20 cellular contexts compared by ENCODE assay signal in genomic region chr1:181501612-181502011, GRCh38. TPM values are rescaled to one million over a fixed set of nuclear protein-coding genes. Genes with fewer than 3 reads are reported as not detected.
DNase-seq lines count a peak whose midpoint lies in the region; ATAC-seq, FAIRE-seq and TF ChIP-seq lines count a peak whose summit lies in the region.
"Had no signal": no experiment of that assay in that cellular context is flagged by ENCODE, and none has a peak within 500 bp of the region (broad histone marks: within the 10 kb centered on the region; RNA-seq: fewer than 3 reads in every experiment).

No MANE protein-coding gene starts in this region.

- no peaks in the 10 kb centered on the region for H3K36me3 Mint-ChIP-seq in neural progenitor cell
- H3K36me3 Mint-ChIP-seq in naive thymus-derived CD4-positive, alpha-beta T cell, result no peaks in the 10 kb centered on the region

- no peaks in the 10 kb centered on the region for H3K9me1 ChIP-seq in K562 (ENCODE audit: control insufficient read depth, insufficient read depth, low read length)

- H3K4me2 ChIP-seq in K562 (ENCODE audit: insufficient read depth, low read length) (no peak overlapping the region), neural progenitor cell (peak overlapping the region; percentile 22)

- H3K4me1 Mint-ChIP-seq in neural progenitor cell, result peaks cover 8% of the 10 kb centered on the region
- peaks cover 0 to 7% (median 0%) of the 10 kb centered on the region in 7 donors for H3K4me1 Mint-ChIP-seq in naive thymus-derived CD4-positive, alpha-beta T cell

- intact Hi-C loops in K562 (cut with micrococcal nuclease), result no loop called here
- intact Hi-C loops in naive thymus-derived CD4-positive, alpha-beta T cell (cut with micrococcal nuclease), result no loop called here

- H3K9me3 ChIP-seq in K562 (replicated peaks; ENCODE audit: control insufficient read depth, insufficient read depth, low read depth, low read length) (no peaks in the 10 kb centered on the region), neural progenitor cell (ENCODE audit: low read depth) (no peaks in the 10 kb centered on the region), MG63 (no peaks in the 10 kb centered on the region)
- H3K9me3 ChIP-seq in naive thymus-derived CD4-positive, alpha-beta T cell (ENCODE audit: control insufficient read depth in 2 of 3, low read length in 3 of 3), result no peaks in the 10 kb centered on the region

- H3K36me3 ChIP-seq in K562 (ENCODE audit: control insufficient read depth, insufficient read depth, low read length), result no peaks in the 10 kb centered on the region
- H3K36me3 ChIP-seq in neural progenitor cell, result no peaks in the 10 kb centered on the region
- H3K36me3 ChIP-seq in naive thymus-derived CD4-positive, alpha-beta T cell (ENCODE audit: control insufficient read depth in 2 of 3, insufficient read depth in 3 of 3, low read length in 3 of 3), result no peaks in the 10 kb centered on the region
- no peaks in the 10 kb centered on the region for H3K36me3 ChIP-seq in MG63

- no peak for FAIRE-seq in K562 (lab: Jason Lieb, UNC)
- FAIRE-seq: G401.6, GM12892, H54 had no signal

- ATAC-seq in K562, result no peak
- no peak for ATAC-seq in naive thymus-derived CD4-positive, alpha-beta T cell
- ATAC-seq: HCT116 had no signal

- H3K27me3 ChIP-seq in K562 (ENCODE audit: control insufficient read depth in 2 of 2, insufficient read depth in 2 of 2, low read length in 2 of 2), result no peaks in the 10 kb centered on the region
- no peaks in the 10 kb centered on the region for H3K27me3 ChIP-seq in neural progenitor cell
- H3K27me3 ChIP-seq in naive thymus-derived CD4-positive, alpha-beta T cell (ENCODE audit: control insufficient read depth in 2 of 2, insufficient read depth in 2 of 2, low read length in 2 of 2), result no peaks in the 10 kb centered on the region
- peaks cover 4% of the 10 kb centered on the region; the same call in 1 of the 2 replicates for H3K27me3 ChIP-seq in MG63

- H3K4me1 ChIP-seq in K562 (replicated peaks in 1 of 2; ENCODE audit: control insufficient read depth in 2 of 2, insufficient read depth in 2 of 2, low read length in 2 of 2), result no peaks in the 10 kb centered on the region
- peaks cover 13% of the 10 kb centered on the region for H3K4me1 ChIP-seq in neural progenitor cell
- H3K4me1 ChIP-seq in naive thymus-derived CD4-positive, alpha-beta T cell (ENCODE audit: control insufficient read depth in 2 of 2, insufficient read depth in 2 of 2, low read length in 2 of 2), result no peaks in the 10 kb centered on the region

- H3K4me3 ChIP-seq in K562 (no peak overlapping the region), neural progenitor cell (no peak overlapping the region), MG63 (no peak overlapping the region)
- no peak overlapping the region for H3K4me3 ChIP-seq in naive thymus-derived CD4-positive, alpha-beta T cell (ENCODE audit: low read length)

- H3K27me3 Mint-ChIP-seq in neural progenitor cell (ENCODE audit: insufficient read depth, low read depth), result peaks cover 6% of the 10 kb centered on the region
- H3K27me3 Mint-ChIP-seq in naive thymus-derived CD4-positive, alpha-beta T cell, result peaks cover 9 to 32% (median 29%) of the 10 kb centered on the region in 5 donors

- peaks cover 8% of the 10 kb centered on the region for H3F3A ChIP-seq in neural progenitor cell (ENCODE audit: low read depth)

- no peak for TF ChIP-seq POLR2A in K562 (conservative IDR thresholded peaks at IDR 0.05)

- TF ChIP-seq EP300 in K562 (IDR thresholded peaks at IDR 0.05; ENCODE audit: low read length), result no peak

- no peak overlapping the region for H3K4me3 Mint-ChIP-seq in neural progenitor cell
- H3K4me3 Mint-ChIP-seq in naive thymus-derived CD4-positive, alpha-beta T cell, result no peak overlapping the region
- H3K4me3 Mint-ChIP-seq: B cell; CD4-positive, alpha-beta T cell had no signal

- in situ Hi-C loops in K562 (cut with MboI), result no loop called here

- H3K9ac ChIP-seq in K562 (ENCODE audit: insufficient read depth in 1 of 2, low read depth in 2 of 2, low read length in 2 of 2) (no peak overlapping the region), neural progenitor cell (no peak overlapping the region)

- H4K20me1 ChIP-seq in K562 (replicated peaks; ENCODE audit: control insufficient read depth, insufficient read depth, low read length) (no peaks in the 10 kb centered on the region), neural progenitor cell (ENCODE audit: low read depth) (no peaks in the 10 kb centered on the region)

- no peak for TF ChIP-seq RAD21 in K562 (CRISPR knock-in tag; conservative IDR thresholded peaks at IDR 0.05 in 1 of 2, IDR thresholded peaks at IDR 0.05 in 1 of 2)

- no peak overlapping the region for H3K27ac Mint-ChIP-seq in neural progenitor cell
- no peak overlapping the region for H3K27ac Mint-ChIP-seq in naive thymus-derived CD4-positive, alpha-beta T cell
- H3K27ac Mint-ChIP-seq: B cell; CD4-positive, alpha-beta T cell had no signal

- H2AFZ ChIP-seq in K562 (ENCODE audit: low read depth, low read length) (no peak overlapping the region), neural progenitor cell (replicated peaks) (no peak overlapping the region)

- H3K27ac ChIP-seq in K562 (ENCODE audit: extremely low read depth, low read depth, low read length) (no peak overlapping the region), neural progenitor cell (no peak overlapping the region)
- H3K27ac ChIP-seq in naive thymus-derived CD4-positive, alpha-beta T cell (ENCODE audit: low read depth, low read length), result no peak overlapping the region

- WGBS in K562 (ENCODE audit: insufficient coverage, low coverage, missing lambda C conversion rate), result 0% methylated on average over 1 of the region's 1 CpG

- CTCF ChIA-PET in K562 (lab: Yijun Ruan, JAX; ENCODE audit: low intra/inter-chr PET ratio), result no interaction called here
- CTCF ChIA-PET in naive thymus-derived CD4-positive, alpha-beta T cell (lab: Charles Lee), result no interaction called here

- POLR2A ChIA-PET in K562 (lab: Yijun Ruan, JAX), result interaction anchor here (0.6 kb wide), 1 partner anchor 45 kb away, joined by 3 read pairs; no protein-coding TSS in a partner anchor
- POLR2A ChIA-PET in naive thymus-derived CD4-positive, alpha-beta T cell (lab: Charles Lee), result no interaction called here

- H3K79me2 ChIP-seq in K562 (ENCODE audit: control insufficient read depth, insufficient read depth, low read length) (no peaks in the 10 kb centered on the region), neural progenitor cell (ENCODE audit: low read depth) (no peaks in the 10 kb centered on the region)

- BruUV-seq in K562 (replicated peaks; lab: Mats Ljungman, UMichigan), result no TSS peak

- TF ChIP-seq CTCF in K562 (IDR thresholded peaks at IDR 0.05 in 2 of 3, conservative IDR thresholded peaks at IDR 0.05 in 1 of 3; ENCODE audit: insufficient read depth in 2 of 3, low read depth in 1 of 3, low read length in 3 of 3), result no peak
- TF ChIP-seq CTCF in neural progenitor cell (IDR thresholded peaks at IDR 0.05), result no peak

- peak; percentile 33 for DNase-seq in NCI-H748 (lab: John Stamatoyannopoulos, UW; ENCODE audit: unreplicated experiment)
- no peak for DNase-seq in NCI-H748 treated with DMSO at 0.1 percent for 48 hours (lab: John Stamatoyannopoulos, UW)
- DNase-seq in K562 (ENCODE audit: extremely low read depth in 1 of 4, low spot score in 3 of 4), result no peak
- DNase-seq in neural progenitor cell (ENCODE audit: low spot score), result peak; percentile 33
- DNase-seq in GM19238 (ENCODE audit: insufficient read length, low spot score), result no peak
- DNase-seq in naive thymus-derived CD4-positive, alpha-beta T cell, result no peak
- DNase-seq in MG63, result no peak
- DNase-seq: ACHN; C1 segment of cervical spinal cord; CD4-positive, alpha-beta T cell; DMS153; DMS79 treated with DMSO at 0.1 percent for 48 hours; EL; KBM-7 had no signal

- H3K9me3 Mint-ChIP-seq in neural progenitor cell, result no peaks in the 10 kb centered on the region
- H3K9me3 Mint-ChIP-seq in naive thymus-derived CD4-positive, alpha-beta T cell, result no peaks in the 10 kb centered on the region
- H3K9me3 Mint-ChIP-seq: CD4-positive, alpha-beta T cell had no signal

TF ChIP-seq in K562, 482 proteins besides CTCF, POLR2A, EP300 and RAD21 (continues in another document):
- TF ChIP-seq RBM15 (IDR thresholded peaks at IDR 0.05; ENCODE audit: insufficient read depth, low read length) (no peak), RB1 (IDR thresholded peaks at IDR 0.05; ENCODE audit: low read depth) (no peak), HDAC8 (tag; IDR thresholded peaks at IDR 0.05) (no peak), ZNF23 (CRISPR knock-in tag; IDR thresholded peaks at IDR 0.05) (no peak), NR2C1 (IDR thresholded peaks at IDR 0.05) (no peak), NR2C1 (tag; IDR thresholded peaks at IDR 0.05) (no peak), SAFB (IDR thresholded peaks at IDR 0.05; ENCODE audit: borderline replicate concordance, low read depth, low read length) (no peak)

RNA-seq across cellular contexts. Expression of gene CACNA1E, which starts 18.3 kb away (rescaled TPM):
- total RNA-seq in K562 (2011; cell fraction: chromatin; rRNA removed; ENCODE audit: low replicate concordance), result not detected in 2 replicates
- total RNA-seq in K562 (2011; cell fraction: nucleolus; rRNA removed), result not detected in 2 replicates
- not detected in 2 replicates for total RNA-seq in K562 (2011; cell fraction: nucleoplasm; rRNA removed)
- total RNA-seq in K562 (2014; rRNA removed) (not detected in 2 replicates), K562 (2014; rRNA removed; fragmentation: Illumina TruSeq; extraction: Trizol) (not detected in 2 replicates), K562 (2015; rRNA removed; fragmentation: Illumina TruSeq; extraction: Trizol) (under 0.01 TPM in 1 of 2 replicates, not detected in the other), K562 (2021) (0.04 and 0.07 TPM in 2 replicates), neural progenitor cell (ENCODE audit: low replicate concordance) (2.1 TPM in 2 replicates)
- polyA plus RNA-seq in K562 (2011; rRNA removed) (not detected in 2 replicates), K562 (2014; fragmentation: Illumina TruSeq; extraction: Trizol) (not detected in 2 replicates), K562 (2014; fragmentation: Nextera tagmentation; extraction: Ambion mirVana) (not detected), K562 (2014; rRNA removed) (not detected in 2 replicates)
- not detected in 2 replicates for polyA plus RNA-seq in K562 (2011; cell fraction: cytosol; rRNA removed)
- 0.04 TPM in 1 of 2 replicates, not detected in the other for polyA plus RNA-seq in K562 (2011; cell fraction: nucleus; rRNA removed)
- polyA plus RNA-seq in K562 (2012), result 0.01 and 0.04 TPM in 2 replicates
- not detected in 2 replicates for polyA minus RNA-seq in K562 (2011; rRNA and poly(A)+ RNA removed)
- not detected in 2 replicates for polyA minus RNA-seq in K562 (2011; cell fraction: cytosol; rRNA and poly(A)+ RNA removed)
- polyA minus RNA-seq in K562 (2011; cell fraction: nucleus; rRNA and poly(A)+ RNA removed), result under 0.01 TPM in 1 of 2 replicates, not detected in the other
- under 1 TPM in 1 of 5 experiments, not detected in 4; 0.07 TPM for total RNA-seq in naive thymus-derived CD4-positive, alpha-beta T cell
- not detected for polyA plus RNA-seq in naive thymus-derived CD4-positive, alpha-beta T cell
- not detected in 2 replicates for total RNA-seq in MG63 (2014; rRNA removed; shearing (Covaris generic); ENCODE audit: low replicate concordance)
- total RNA-seq: A172; CD4-positive, alpha-beta T cell had no signal

Comparison
In these comparisons a context has a peak if more than half of its experiments do, and no peak if none do; other contexts are left out.
1. DNase-seq: peak in NCI-H748 (single experiment) and neural progenitor cell (single experiment); none in NCI-H748 treated with DMSO at 0.1 percent for 48 hours (single experiment), K562 (0 of 4), GM19238 (single experiment), naive thymus-derived CD4-positive, alpha-beta T cell (0 of 9) and MG63 (single experiment).